ENCODE assay signal across 18 cellular contexts in the genomic region with DNA sequence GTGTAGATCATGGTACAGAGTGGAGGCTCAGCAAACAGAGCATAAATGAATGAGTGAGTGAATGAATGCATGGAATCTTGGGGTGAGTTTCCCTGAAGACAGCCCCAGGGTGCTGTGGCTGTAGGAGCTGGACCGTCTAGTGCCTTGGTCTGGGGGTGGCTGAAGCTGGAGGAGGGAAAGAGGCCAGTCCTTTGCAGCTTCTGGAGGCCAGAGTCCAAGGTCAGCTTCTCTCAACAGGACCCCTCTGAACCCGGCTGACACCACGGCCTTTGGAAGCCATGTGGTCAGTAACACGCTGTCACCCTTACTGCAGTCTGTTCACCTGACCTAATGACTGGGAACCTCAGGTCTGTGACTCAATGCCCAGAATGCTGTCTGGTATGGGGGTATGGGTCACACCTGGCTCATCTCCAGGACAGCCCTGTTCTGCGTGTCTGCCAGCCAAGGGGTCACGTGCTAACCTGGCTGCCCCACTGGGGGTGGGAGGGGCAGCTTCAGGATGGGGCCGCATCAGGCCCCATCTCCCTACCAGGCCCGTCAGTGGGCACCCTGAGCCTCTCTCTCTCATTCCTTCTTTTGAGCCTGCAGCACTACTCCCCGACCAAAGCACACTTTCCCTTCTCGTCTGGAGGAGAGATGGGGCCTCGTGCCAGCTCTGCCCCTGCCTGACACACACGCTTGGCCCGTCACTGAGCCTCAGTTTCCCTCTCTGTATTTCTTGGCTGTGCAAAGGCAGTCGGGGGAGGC. TPM values are rescaled to one million over a fixed set of nuclear protein-coding genes. Genes with fewer than 3 reads are reported as not detected.
DNase-seq lines count a peak whose midpoint lies in the region; ATAC-seq and TF ChIP-seq lines count a peak whose summit lies in the region.
"Had no signal": no experiment of that assay in that cellular context is flagged by ENCODE, and none has a peak within 500 bp of the region (broad histone marks: within the 10 kb centered on the region; RNA-seq: fewer than 3 reads in every experiment).

No MANE protein-coding gene starts in this region.

- no peaks in the 10 kb centered on the region for H3K9me3 Mint-ChIP-seq in endodermal cell
- H3K9me3 Mint-ChIP-seq: naive B cell; T-helper 1 cell treated with Interleukin-12 subunit alpha and Interleukin-12 subunit beta and Interleukin-4 antibody, amounts not matched to agents 30 μg/mL and 1 μg/mL, for 36 hours; type B pancreatic cell had no signal

- peaks cover 6% of the 10 kb centered on the region for H3K4me1 Mint-ChIP-seq in endodermal cell

- CTCF ChIA-PET in OCI-LY7 (lab: Charles Lee; ENCODE audit: unreplicated experiment): interaction anchor here (0.7 kb wide), 1 partner anchor 9 kb away, joined by 3 read pairs; no protein-coding TSS in a partner anchor

- H3K36me3 ChIP-seq in transverse colon (no peaks in the 10 kb centered on the region), OCI-LY7 (ENCODE audit: insufficient read depth, low read length) (no peaks in the 10 kb centered on the region), endodermal cell (ENCODE audit: control insufficient read depth, insufficient read depth, low read length) (no peaks in the 10 kb centered on the region)
- H3K36me3 ChIP-seq: esophagus squamous epithelium had no signal

- no peaks in the 10 kb centered on the region for H4K20me1 ChIP-seq in OCI-LY7 (ENCODE audit: insufficient read depth, low read length)

- H3K27ac Mint-ChIP-seq in endodermal cell: no peak overlapping the region
- H3K27ac Mint-ChIP-seq: activated CD4-positive, alpha-beta T cell treated with anti-CD3 and anti-CD28 coated beads for 36 hours; T-helper 1 cell treated with Interleukin-12 subunit alpha and Interleukin-12 subunit beta and Interleukin-4 antibody, amounts not matched to agents 30 μg/mL and 1 μg/mL, for 36 hours; type B pancreatic cell had no signal

- H3K4me2 ChIP-seq in OCI-LY7 (ENCODE audit: low read length): no peak overlapping the region

- BruUV-seq in OCI-LY7 (replicated peaks; lab: Mats Ljungman, UMichigan): no TSS peak

- H2AFZ ChIP-seq in OCI-LY7 (ENCODE audit: low read length): no peak overlapping the region

- H3K27ac ChIP-seq in transverse colon (peak overlapping the region in 3 of 4 donors; percentile 86 to 92 (median 89)), OCI-LY7 (ENCODE audit: low read depth, low read length, poor library complexity, severe bottlenecking) (no peak overlapping the region), endodermal cell (ENCODE audit: low read depth, low read length) (no peak overlapping the region)

- no peak overlapping the region for H3K4me3 Mint-ChIP-seq in endodermal cell
- H3K4me3 Mint-ChIP-seq: activated CD4-positive, alpha-beta T cell treated with anti-CD3 and anti-CD28 coated beads for 36 hours; naive B cell; T-helper 1 cell treated with Interleukin-12 subunit alpha and Interleukin-12 subunit beta and Interleukin-4 antibody, amounts not matched to agents 30 μg/mL and 1 μg/mL, for 36 hours; type B pancreatic cell had no signal

- H3K36me3 Mint-ChIP-seq in endodermal cell (ENCODE audit: low read depth): no peaks in the 10 kb centered on the region
- H3K36me3 Mint-ChIP-seq: naive B cell, type B pancreatic cell had no signal

- no peak for TF ChIP-seq CTCF in transverse colon (IDR thresholded peaks at IDR 0.05)
- no peak for TF ChIP-seq CTCF in OCI-LY7 (conservative IDR thresholded peaks at IDR 0.05; ENCODE audit: low read length)
- TF ChIP-seq CTCF in endodermal cell (conservative IDR thresholded peaks at IDR 0.05): no peak

- H3K9me3 ChIP-seq in transverse colon (no peaks in the 10 kb centered on the region), OCI-LY7 (ENCODE audit: low read length) (no peaks in the 10 kb centered on the region), endodermal cell (ENCODE audit: control insufficient read depth, low read length) (no peaks in the 10 kb centered on the region)
- H3K9me3 ChIP-seq: esophagus squamous epithelium had no signal

- ATAC-seq in left ventricle myocardium superior: peak; percentile 1
- ATAC-seq in GM19395 (IDR thresholded peaks at IDR 0.05; ENCODE audit: unreplicated experiment): no peak
- ATAC-seq: activated CD4-positive, alpha-beta T cell treated with anti-CD3 and anti-CD28 coated beads for 36 hours had no signal

- intact Hi-C loops in left ventricle myocardium superior (cut with micrococcal nuclease) (no loop called here), transverse colon (cut with DNase I; ENCODE audit: low total_unique reads) (no loop called here), OCI-LY7 (cut with micrococcal nuclease; ENCODE audit: unreplicated experiment) (no loop called here)

- no peaks in the 10 kb centered on the region for H3K9me2 ChIP-seq in OCI-LY7 (ENCODE audit: insufficient read depth, low read length)

- H3K4me3 ChIP-seq in transverse colon (no peak overlapping the region), OCI-LY7 (ENCODE audit: low read depth, low read length, poor library complexity, severe bottlenecking) (no peak overlapping the region), endodermal cell (ENCODE audit: low read length) (no peak overlapping the region)
- H3K4me3 ChIP-seq: esophagus squamous epithelium had no signal

- in situ Hi-C loops in transverse colon (cut with MboI; ENCODE audit: low pct_ligation_motif_present in 1 of 4, low pct_unique_long_range_greater_than_20kb in 1 of 4, low sequenced_read_pairs in 3 of 4): no loop called here

- H3K27me3 ChIP-seq in transverse colon (no peaks in the 10 kb centered on the region), endodermal cell (ENCODE audit: control insufficient read depth, insufficient read depth, low read length, poor library complexity, severe bottlenecking) (no peaks in the 10 kb centered on the region)
- H3K27me3 ChIP-seq: esophagus squamous epithelium had no signal

- peaks cover 16 to 45% (median 23%) of the 10 kb centered on the region in 4 donors for H3K4me1 ChIP-seq in transverse colon
- peaks cover 7% of the 10 kb centered on the region for H3K4me1 ChIP-seq in OCI-LY7 (ENCODE audit: insufficient read depth, low read length, poor library complexity, severe bottlenecking)
- H3K4me1 ChIP-seq in endodermal cell (ENCODE audit: control insufficient read depth, insufficient read depth, low read length): peaks cover 5% of the 10 kb centered on the region

- H3K79me2 ChIP-seq in OCI-LY7 (ENCODE audit: insufficient read depth, low read depth, low read length): no peaks in the 10 kb centered on the region

- DNase-seq in activated effector memory CD4-positive, alpha-beta T cell treated with anti-CD3 and anti-CD28 coated beads, Interleukin-2, amount 50 U/mL, for 16 hours: peak; percentile 45
- no peak for DNase-seq in activated effector memory CD4-positive, alpha-beta T cell treated with Interleukin-2 at 50 U/mL for 16 hours
- DNase-seq in RKO (ENCODE audit: low spot score) (peak; percentile 39), left ventricle myocardium superior (no peak), transverse colon (no peak), OCI-LY7 (ENCODE audit: low spot score) (no peak), endodermal cell (no peak)
- DNase-seq: activated CD4-positive, alpha-beta T cell treated with anti-CD3 and anti-CD28 coated beads for 36 hours; esophagus squamous epithelium; hippocampal formation; naive B cell; NCI-H187 treated with DMSO at 0.1 percent for 48 hours; NCI-H526; retina; stimulated activated CD4-positive, alpha-beta T cell treated with anti-CD3 and anti-CD28 coated beads, Interleukin-2, amount 100 ng/mL, for 48 hours had no signal

- POLR2A ChIA-PET in OCI-LY7 (lab: Charles Lee): no interaction called here

- TF ChIP-seq POLR2A in transverse colon (IDR thresholded peaks at IDR 0.05): no peak

- 75% methylated on average over 14 of the region's 14 CpGs; no CpG with 5 or more reads in 1 of the 2 donors for WGBS in transverse colon (ENCODE audit: low coverage in 1 of 2), 2 donors
- 92 to 94% methylated on average over 9 to 14 of the region's 14 CpGs for WGBS in endodermal cell (ENCODE audit: insufficient coverage in 1 of 2, insufficient read length in 1 of 2), 2 experiments

- TF ChIP-seq EP300 in transverse colon (IDR thresholded peaks at IDR 0.05; ENCODE audit: low read depth): no peak

- no peak overlapping the region for H3K9ac ChIP-seq in endodermal cell (ENCODE audit: extremely low read depth, low read length, poor library complexity, severe bottlenecking)

- H3K27me3 Mint-ChIP-seq in endodermal cell (ENCODE audit: insufficient read depth): no peaks in the 10 kb centered on the region
- H3K27me3 Mint-ChIP-seq: activated CD4-positive, alpha-beta T cell treated with anti-CD3 and anti-CD28 coated beads for 36 hours; type B pancreatic cell had no signal

RNA-seq across cellular contexts. Expression of gene CHKA, which starts 24.1 kb away (rescaled TPM):
- total RNA-seq in left ventricle myocardium superior (10.6 TPM), transverse colon (100 to 1,000 TPM in 3 of 4 donors, 10 to 100 TPM in 1; 41.6 to 253 (median 121) TPM), OCI-LY7 (2022) (44.4 and 47.2 TPM in 2 replicates), endodermal cell (10 to 100 TPM; 56.1 to 75.9 TPM)
- total RNA-seq in OCI-LY7 (2014; rRNA removed; shearing (Covaris generic)): 36.1 and 38.9 TPM in 2 replicates
- polyA plus RNA-seq in endodermal cell (2013, experiment 1 of 2): 34.8 TPM
- polyA plus RNA-seq in endodermal cell (2013, experiment 2 of 2): 39.5 TPM

Comparison
In these comparisons a context has a peak if more than half of its experiments do, and no peak if none do; other contexts are left out.
1. DNase-seq: peak in activated effector memory CD4-positive, alpha-beta T cell treated with anti-CD3 and anti-CD28 coated beads, Interleukin-2, amount 50 U/mL, for 16 hours (single experiment) and RKO (single experiment); none in activated effector memory CD4-positive, alpha-beta T cell treated with Interleukin-2 at 50 U/mL for 16 hours (single experiment), left ventricle myocardium superior (single experiment), transverse colon (single experiment), OCI-LY7 (single experiment) and endodermal cell (single experiment).
2. H3K27ac ChIP-seq: peak in transverse colon (3 of 4); none in OCI-LY7 (single experiment) and endodermal cell (single experiment).